ENCODE assay signal across 18 cellular contexts in the genomic region with DNA sequence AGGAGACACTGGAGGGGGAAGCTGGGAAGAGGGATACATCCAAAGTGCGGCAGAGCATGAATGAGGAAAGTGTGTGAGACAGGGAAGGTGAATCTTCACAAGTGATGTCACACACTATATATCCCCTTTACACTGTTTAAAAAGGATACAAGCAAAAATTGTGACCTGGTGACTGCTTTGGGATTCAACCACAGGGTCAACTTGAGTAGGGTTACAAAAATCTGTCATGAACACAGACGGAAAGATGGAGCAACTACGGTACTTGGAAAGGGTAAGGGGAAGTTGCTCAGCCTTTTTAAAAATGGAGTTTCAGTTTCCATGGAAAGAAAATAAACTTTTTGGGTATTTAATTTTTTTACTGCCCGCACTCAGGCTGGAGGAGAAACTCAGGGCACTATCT.
DNase-seq lines count a peak whose midpoint lies in the region; ATAC-seq and TF ChIP-seq lines count a peak whose summit lies in the region.
"Had no signal": no experiment of that assay in that cellular context is flagged by ENCODE, and none has a peak within 500 bp of the region (broad histone marks: within the 10 kb centered on the region; RNA-seq: fewer than 3 reads in every experiment).

No MANE protein-coding gene starts in this region.

- H3K27ac ChIP-seq in HL-60 (replicated peaks) = no peak overlapping the region
- H3K27ac ChIP-seq: BLaER1 had no signal

- H3K27me3 ChIP-seq in HL-60 (ENCODE audit: insufficient read depth, poor library complexity, severe bottlenecking) (no peaks in the 10 kb centered on the region), MG63 (no peaks in the 10 kb centered on the region)
- H3K27me3 ChIP-seq: BLaER1 had no signal

- intact Hi-C loops in dendritic cell treated with granulocyte-macrophage colony-stimulating factor and Interleukin-4, amounts not matched to agents 40 ng/mL and 50 ng/mL, for 4 days (cut with micrococcal nuclease) = no loop called here
- intact Hi-C loops in Right ventricle myocardium superior (cut with DNase I) = no loop called here

- peak overlapping the region; percentile 74 for H3K27ac Mint-ChIP-seq in dendritic cell treated with granulocyte-macrophage colony-stimulating factor and Interleukin-4, amounts not matched to agents 40 ng/mL and 50 ng/mL, for 4 days
- H3K27ac Mint-ChIP-seq in stimulated activated effector memory CD8-positive, alpha-beta T cell treated with anti-CD3 and anti-CD28 coated beads, Interleukin-12 subunit alpha, Interleukin-12 subunit beta, amount 100 ng/mL, for 72 hours = peak overlapping the region; percentile 73

- no peaks in the 10 kb centered on the region for H3K9me3 ChIP-seq in MG63
- H3K9me3 ChIP-seq: BLaER1 had no signal

- H3K4me3 ChIP-seq in HL-60 (replicated peaks; ENCODE audit: insufficient read depth, low read length) (no peak overlapping the region), MG63 (no peak overlapping the region)
- H3K4me3 ChIP-seq: BLaER1 had no signal

- ATAC-seq in stimulated activated effector memory CD8-positive, alpha-beta T cell treated with anti-CD3 and anti-CD28 coated beads, Interleukin-12 subunit alpha, Interleukin-12 subunit beta, amount 100 ng/mL, for 72 hours = no peak
- no peak for ATAC-seq in Right ventricle myocardium superior (ENCODE audit: poor library complexity)
- ATAC-seq in GM21526 (IDR thresholded peaks at IDR 0.05; ENCODE audit: low FRiP score, unreplicated experiment) = no peak
- ATAC-seq: Panc1 had no signal

- H3K36me3 Mint-ChIP-seq in dendritic cell treated with granulocyte-macrophage colony-stimulating factor and Interleukin-4, amounts not matched to agents 40 ng/mL and 50 ng/mL, for 4 days (ENCODE audit: low read depth) = no peaks in the 10 kb centered on the region
- peaks cover 26% of the 10 kb centered on the region for H3K36me3 Mint-ChIP-seq in stimulated activated effector memory CD8-positive, alpha-beta T cell treated with anti-CD3 and anti-CD28 coated beads, Interleukin-12 subunit alpha, Interleukin-12 subunit beta, amount 100 ng/mL, for 72 hours

- TF ChIP-seq CTCF in HL-60 (IDR thresholded peaks at IDR 0.05; ENCODE audit: insufficient read depth, low read length) = no peak

- no peaks in the 10 kb centered on the region for H3K9me3 Mint-ChIP-seq in dendritic cell treated with granulocyte-macrophage colony-stimulating factor and Interleukin-4, amounts not matched to agents 40 ng/mL and 50 ng/mL, for 4 days
- no peaks in the 10 kb centered on the region for H3K9me3 Mint-ChIP-seq in stimulated activated effector memory CD8-positive, alpha-beta T cell treated with anti-CD3 and anti-CD28 coated beads, Interleukin-12 subunit alpha, Interleukin-12 subunit beta, amount 100 ng/mL, for 72 hours

- H3K4me1 Mint-ChIP-seq in dendritic cell treated with granulocyte-macrophage colony-stimulating factor and Interleukin-4, amounts not matched to agents 40 ng/mL and 50 ng/mL, for 4 days (ENCODE audit: low read depth) = peaks cover 61% of the 10 kb centered on the region
- no peaks in the 10 kb centered on the region for H3K4me1 Mint-ChIP-seq in stimulated activated effector memory CD8-positive, alpha-beta T cell treated with anti-CD3 and anti-CD28 coated beads, Interleukin-12 subunit alpha, Interleukin-12 subunit beta, amount 100 ng/mL, for 72 hours

- H3K4me3 Mint-ChIP-seq in dendritic cell treated with granulocyte-macrophage colony-stimulating factor and Interleukin-4, amounts not matched to agents 40 ng/mL and 50 ng/mL, for 4 days = no peak overlapping the region
- no peak overlapping the region for H3K4me3 Mint-ChIP-seq in stimulated activated effector memory CD8-positive, alpha-beta T cell treated with anti-CD3 and anti-CD28 coated beads, Interleukin-12 subunit alpha, Interleukin-12 subunit beta, amount 100 ng/mL, for 72 hours

- no peaks in the 10 kb centered on the region for H3K27me3 Mint-ChIP-seq in dendritic cell treated with granulocyte-macrophage colony-stimulating factor and Interleukin-4, amounts not matched to agents 40 ng/mL and 50 ng/mL, for 4 days

- no peaks in the 10 kb centered on the region for H3K36me3 ChIP-seq in MG63

- DNase-seq in HL-60 (ENCODE audit: low read depth in 1 of 2, low spot score in 1 of 2) (peak; percentile 42 to 47), NOMO-1 treated with dmso at 0.1 percent for 144 hours (lab: John Stamatoyannopoulos, UW; ENCODE audit: unreplicated experiment) (peak; percentile 79), Right ventricle myocardium superior (no peak), MG63 (no peak)
- DNase-seq in stimulated activated effector memory CD8-positive, alpha-beta T cell treated with anti-CD3 and anti-CD28 coated beads, Interleukin-12 subunit alpha, Interleukin-12 subunit beta, amount 100 ng/mL, for 72 hours (ENCODE audit: low spot score in 2 of 2) = no peak
- DNase-seq: Caco-2; DMS53; HCEC 1CT; IMR-90; Kasumi-1; NCI-H1694; NCI-H69; NK-92 treated with Interleukin-12 subunit alpha and Interleukin-12 subunit beta, amount 100 ng/mL, for 24 hours; SHP77 had no signal

Comparison
In these comparisons a context has a peak if more than half of its experiments do, and no peak if none do; other contexts are left out.
1. DNase-seq: peak in HL-60 (2 of 2) and NOMO-1 treated with dmso at 0.1 percent for 144 hours (single experiment); none in stimulated activated effector memory CD8-positive, alpha-beta T cell treated with anti-CD3 and anti-CD28 coated beads, Interleukin-12 subunit alpha, Interleukin-12 subunit beta, amount 100 ng/mL, for 72 hours (0 of 2), Right ventricle myocardium superior (single experiment) and MG63 (single experiment).